In genomic region chrX:11580789-11581188, GRCh38 we compare ENCODE assay signal across 20 cellular contexts.
"Had no signal": no experiment of that assay in that cellular context is flagged by ENCODE, and none has a peak within 500 bp of the region (broad histone marks: within the 10 kb centered on the region; RNA-seq: fewer than 3 reads in every experiment).

No MANE protein-coding gene starts in this region.

- H3K27ac ChIP-seq: dorsolateral prefrontal cortex, heart right ventricle, neutrophil, stomach, thoracic aorta, transverse colon had no signal

- FAIRE-seq: frontal cortex, small intestine had no signal

- H3K4me3 ChIP-seq: dorsolateral prefrontal cortex, heart right ventricle, mucosa of descending colon, stomach, transverse colon had no signal

- H3K4me1 ChIP-seq: heart right ventricle, stomach, transverse colon had no signal

- H3K36me3 ChIP-seq: heart right ventricle, neutrophil, stomach, thoracic aorta, transverse colon had no signal

- DNase-seq: cortex of kidney; dorsolateral prefrontal cortex; effector CD8-positive, alpha-beta T cell; heart right ventricle; hypothalamus; islet precursor cell; mammary epithelial cell; mucosa of descending colon; naive thymus-derived CD8-positive, alpha-beta T cell; posterior cingulate gyrus; right cardiac atrium; small intestine; stimulated activated CD4-positive, alpha-beta T cell treated with anti-CD3 and anti-CD28 coated beads, Interleukin-12 subunit alpha, Interleukin-12 subunit beta, amount 100 ng/mL, for 4 hours; stimulated activated naive CD4-positive, alpha-beta T cell; stomach; substantia nigra; transverse colon had no signal

- H3K27me3 ChIP-seq: neutrophil, transverse colon had no signal

- H3K9me3 ChIP-seq: mucosa of descending colon, neutrophil, stomach, thoracic aorta, transverse colon had no signal
